ENCODE assay signal across 9 cellular contexts in genomic region chr7:30284298-30285066, GRCh38. TPM values are rescaled to one million over a fixed set of nuclear protein-coding genes. Genes with fewer than 3 reads are reported as not detected.
DNase-seq lines count a peak whose midpoint lies in the region; ATAC-seq, FAIRE-seq and TF ChIP-seq lines count a peak whose summit lies in the region.
"Had no signal": no experiment of that assay in that cellular context is flagged by ENCODE, and none has a peak within 500 bp of the region (broad histone marks: within the 10 kb centered on the region; RNA-seq: fewer than 3 reads in every experiment).

ZNRF2 (plus strand) TSS chr7:30284597; CDS start chr7:30285358, 761 bp downstream.

- POLR2A ChIA-PET in AG04450 (lab: Yijun Ruan, JAX), result interaction anchor here (1.1 kb wide), 1 partner anchor 112 kb away, joined by 3 read pairs; no protein-coding TSS in a partner anchor

- H3K9me3 ChIP-seq in AG04450 (ENCODE audit: control insufficient read depth, insufficient read depth, low read length), result no peaks in the 10 kb centered on the region
- no peaks in the 10 kb centered on the region for H3K9me3 ChIP-seq in WERI-Rb-1 (ENCODE audit: severe bottlenecking)

- H3K36me3 ChIP-seq in WERI-Rb-1 (no peaks in the 10 kb centered on the region), bronchial epithelial cell (ENCODE audit: control insufficient read depth, insufficient read depth, low read length) (no peaks in the 10 kb centered on the region)

- no peak for FAIRE-seq in bronchial epithelial cell (lab: Jason Lieb, UNC)
- FAIRE-seq: TTC549 had no signal

- ATAC-seq in GM18873 (IDR thresholded peaks at IDR 0.05; ENCODE audit: low FRiP score, unreplicated experiment) (peak; percentile 93), HG03139 (IDR thresholded peaks at IDR 0.05; ENCODE audit: unreplicated experiment) (peak; percentile 86)

- DNase-seq in AG04450 (ENCODE audit: low read depth, low spot score) (peak; percentile 85), NCI-H2196 treated with DMSO at 0.1 percent for 48 hours (lab: John Stamatoyannopoulos, UW; ENCODE audit: unreplicated experiment) (peak; percentile 98), WERI-Rb-1 (peak; percentile 100), bronchial epithelial cell (ENCODE audit: low read depth) (peak; percentile 98), iPS-NIHi7 (ENCODE audit: extremely low spot score) (peak; percentile 97), smooth muscle cell of the brain vasculature (ENCODE audit: low read depth, low spot score) (peak; percentile 90)

- H3K4me3 ChIP-seq in AG04450 (ENCODE audit: low read depth, low read length) (peak within 1 kb of the TSS; percentile 70), WERI-Rb-1 (ENCODE audit: low read depth, low read length) (peak within 1 kb of the TSS; percentile 89), bronchial epithelial cell (ENCODE audit: low read depth, low read length) (peak within 1 kb of the TSS; percentile 72)

- CTCF ChIA-PET in AG04450 (lab: Charles Lee), result interaction anchor here (0.6 to 2.1 kb wide), 2 partner anchors 10 to 126 kb away, joined by 3 to 6 read pairs; no protein-coding TSS in a partner anchor

- H3K27ac ChIP-seq in AG04450 (ENCODE audit: low read depth, low read length) (no peak within 1 kb of the TSS), WERI-Rb-1 (peak within 1 kb of the TSS; percentile 97)

- peak; percentile 45 for TF ChIP-seq CTCF in AG04450 (IDR thresholded peaks at IDR 0.05; ENCODE audit: low read depth, low read length)
- peak; percentile 40; the same call in 1 of the 2 replicates for TF ChIP-seq CTCF in WERI-Rb-1 (IDR thresholded peaks at IDR 0.05; ENCODE audit: low read depth, low read length)
- peak; percentile 56 for TF ChIP-seq CTCF in bronchial epithelial cell (IDR thresholded peaks at IDR 0.05; ENCODE audit: insufficient read depth, low read length, severe bottlenecking)

- no peaks in the 10 kb centered on the region for H3K27me3 ChIP-seq in AG04450 (ENCODE audit: control insufficient read depth, insufficient read depth, low read length)
- no peaks in the 10 kb centered on the region for H3K27me3 ChIP-seq in WERI-Rb-1 (ENCODE audit: insufficient read depth, low read depth, severe bottlenecking)
- H3K27me3 ChIP-seq in bronchial epithelial cell (ENCODE audit: control insufficient read depth, insufficient read depth, low read length), result no peaks in the 10 kb centered on the region

RNA-seq across cellular contexts. Expression of gene ZNRF2, which starts in this region (rescaled TPM):
- polyA plus RNA-seq in AG04450 (2011; rRNA removed), result 0.56 and 0.74 TPM in 2 replicates
- polyA minus RNA-seq in AG04450 (2011; rRNA and poly(A)+ RNA removed), result 0.09 and 0.43 TPM in 2 replicates
- 18.4 and 23.4 TPM in 2 replicates for total RNA-seq in bronchial epithelial cell

Comparison
In these comparisons a context has a peak if more than half of its experiments do, and no peak if none do; other contexts are left out.
1. Peak in DNase-seq and H3K4me3 ChIP-seq in AG04450; RNA of the gene not detected or under 1 TPM.